8 cellular contexts compared by ENCODE assay signal in genomic region chr9:129783516-129784361, GRCh38. TPM values are rescaled to one million over a fixed set of nuclear protein-coding genes. Genes with fewer than 3 reads are reported as not detected.
DNase-seq lines count a peak whose midpoint lies in the region; ATAC-seq and TF ChIP-seq lines count a peak whose summit lies in the region.

No MANE protein-coding gene starts in this region.

- TF ChIP-seq POLR2A in Peyer's patch (IDR thresholded peaks at IDR 0.05), result no peak

- H3K27me3 Mint-ChIP-seq in activated T-cell treated with anti-CD3 and anti-CD28 coated beads, Interleukin-2, amount 50 U/mL, for 24 hours, result no peaks in the 10 kb centered on the region
- peaks cover 34% of the 10 kb centered on the region for H3K27me3 Mint-ChIP-seq in neural crest cell (ENCODE audit: low read depth)
- H3K27me3 Mint-ChIP-seq in stimulated activated naive CD8-positive, alpha-beta T cell treated with anti-CD3 and anti-CD28 coated beads, Interleukin-15, Interleukin-2, amounts not matched to agents 100 ng/mL and 50 ng/mL, for 24 hours, result peaks cover 10% of the 10 kb centered on the region

- no peak overlapping the region for H3K27ac Mint-ChIP-seq in activated T-cell treated with anti-CD3 and anti-CD28 coated beads, Interleukin-2, amount 50 U/mL, for 24 hours
- no peak overlapping the region for H3K27ac Mint-ChIP-seq in neural crest cell (ENCODE audit: unreplicated experiment)
- H3K27ac Mint-ChIP-seq in stimulated activated naive CD8-positive, alpha-beta T cell treated with anti-CD3 and anti-CD28 coated beads, Interleukin-15, Interleukin-2, amounts not matched to agents 100 ng/mL and 50 ng/mL, for 24 hours, result peak overlapping the region; percentile 29

- no peaks in the 10 kb centered on the region for H3K9me3 Mint-ChIP-seq in activated T-cell treated with anti-CD3 and anti-CD28 coated beads, Interleukin-2, amount 50 U/mL, for 24 hours
- H3K9me3 Mint-ChIP-seq in neural crest cell, result no peaks in the 10 kb centered on the region
- H3K9me3 Mint-ChIP-seq in stimulated activated naive CD8-positive, alpha-beta T cell treated with anti-CD3 and anti-CD28 coated beads, Interleukin-15, Interleukin-2, amounts not matched to agents 100 ng/mL and 50 ng/mL, for 24 hours, result no peaks in the 10 kb centered on the region

- no peak for ATAC-seq in HG03039 (IDR thresholded peaks at IDR 0.05; ENCODE audit: unreplicated experiment)

- H3K4me1 Mint-ChIP-seq in activated T-cell treated with anti-CD3 and anti-CD28 coated beads, Interleukin-2, amount 50 U/mL, for 24 hours (ENCODE audit: low read depth), result no peaks in the 10 kb centered on the region
- peaks cover 4% of the 10 kb centered on the region for H3K4me1 Mint-ChIP-seq in neural crest cell
- peaks cover 13% of the 10 kb centered on the region for H3K4me1 Mint-ChIP-seq in stimulated activated naive CD8-positive, alpha-beta T cell treated with anti-CD3 and anti-CD28 coated beads, Interleukin-15, Interleukin-2, amounts not matched to agents 100 ng/mL and 50 ng/mL, for 24 hours (ENCODE audit: low read depth)

- peak; percentile 81 to 92 (median 90) for TF ChIP-seq CTCF in Peyer's patch (IDR thresholded peaks at IDR 0.05)
- TF ChIP-seq CTCF in fibroblast of mammary gland (conservative IDR thresholded peaks at IDR 0.05; ENCODE audit: control insufficient read depth, insufficient read depth, low read depth, low read length), result peak; percentile 94
- TF ChIP-seq CTCF in neural crest cell (conservative IDR thresholded peaks at IDR 0.05), result peak; percentile 93

- H3K4me3 ChIP-seq in Peyer's patch, result no peak overlapping the region
- no peak overlapping the region for H3K4me3 ChIP-seq in fibroblast of mammary gland (ENCODE audit: control insufficient read depth, low read depth, low read length)

- no peaks in the 10 kb centered on the region for H3K27me3 ChIP-seq in Peyer's patch

- no peak overlapping the region for H3K4me3 Mint-ChIP-seq in activated T-cell treated with anti-CD3 and anti-CD28 coated beads, Interleukin-2, amount 50 U/mL, for 24 hours
- no peak overlapping the region for H3K4me3 Mint-ChIP-seq in neural crest cell
- H3K4me3 Mint-ChIP-seq in stimulated activated naive CD8-positive, alpha-beta T cell treated with anti-CD3 and anti-CD28 coated beads, Interleukin-15, Interleukin-2, amounts not matched to agents 100 ng/mL and 50 ng/mL, for 24 hours, result no peak overlapping the region

- H3K9me3 ChIP-seq in Peyer's patch, result no peaks in the 10 kb centered on the region

- DNase-seq in DMS 273 (lab: John Stamatoyannopoulos, UW; ENCODE audit: unreplicated experiment), result peak; percentile 85
- DNase-seq in HuH-7 (ENCODE audit: low spot score), result peak; percentile 89
- peak in 2 of 3 donors; percentile 66 to 86 for DNase-seq in Peyer's patch
- peak; percentile 78 for DNase-seq in activated T-cell treated with anti-CD3 and anti-CD28 coated beads, Interleukin-2, amount 50 U/mL, for 24 hours
- DNase-seq in fibroblast of mammary gland (ENCODE audit: low read depth), result peak; percentile 78
- peak; percentile 72 for DNase-seq in neural crest cell (ENCODE audit: low read depth, low spot score)

- H3K27ac ChIP-seq in Peyer's patch, result no peak overlapping the region

- H3K36me3 ChIP-seq in Peyer's patch, result no peaks in the 10 kb centered on the region

- H3K4me1 ChIP-seq in Peyer's patch, result no peaks in the 10 kb centered on the region

- no peaks in the 10 kb centered on the region for H3K36me3 Mint-ChIP-seq in activated T-cell treated with anti-CD3 and anti-CD28 coated beads, Interleukin-2, amount 50 U/mL, for 24 hours (ENCODE audit: low read depth)
- no peaks in the 10 kb centered on the region for H3K36me3 Mint-ChIP-seq in neural crest cell (ENCODE audit: low read depth)
- H3K36me3 Mint-ChIP-seq in stimulated activated naive CD8-positive, alpha-beta T cell treated with anti-CD3 and anti-CD28 coated beads, Interleukin-15, Interleukin-2, amounts not matched to agents 100 ng/mL and 50 ng/mL, for 24 hours (ENCODE audit: low read depth), result no peaks in the 10 kb centered on the region

RNA-seq across cellular contexts. Expression of gene TOR1B, which starts 19.2 kb away (rescaled TPM):
- total RNA-seq in Peyer's patch, result 10 to 100 TPM; 19.8 to 54.7 (median 44.5) TPM
- total RNA-seq in neural crest cell, result 16.6 and 18.0 TPM in 2 replicates

RNA-seq across cellular contexts. Expression of gene PTGES, which starts 30.9 kb away (rescaled TPM):
- 1 to 10 TPM; 1.8 to 8.7 (median 6.8) TPM for total RNA-seq in Peyer's patch
- total RNA-seq in neural crest cell, result 1.1 and 1.2 TPM in 2 replicates

RNA-seq across cellular contexts. Expression of gene TOR1A, which starts 40.2 kb away (rescaled TPM):
- total RNA-seq in Peyer's patch, result 10 to 100 TPM; 28.9 to 49.6 (median 39.8) TPM
- 36.9 and 40.5 TPM in 2 replicates for total RNA-seq in neural crest cell

RNA-seq across cellular contexts. Expression of gene C9orf78, which starts 51.3 kb away (rescaled TPM):
- 10 to 100 TPM; 30.2 to 42.2 (median 36.2) TPM for total RNA-seq in Peyer's patch
- 32.7 and 34.6 TPM in 2 replicates for total RNA-seq in neural crest cell

RNA-seq across cellular contexts. Expression of gene USP20, which starts 51.5 kb away (rescaled TPM):
- total RNA-seq in Peyer's patch (10 to 100 TPM; 15.8 to 36.3 (median 22.6) TPM), neural crest cell (31.1 and 35.9 TPM in 2 replicates)
